ENCODE assay signal across 8 cellular contexts in genomic region chr6:31400467-31401289, GRCh38. TPM values are rescaled to one million over a fixed set of nuclear protein-coding genes. Genes with fewer than 3 reads are reported as not detected.
A peak's percentile ranks its signal among the peaks of the same experiment; 100 is the strongest.
DNase-seq lines count a peak whose midpoint lies in the region; ATAC-seq and TF ChIP-seq lines count a peak whose summit lies in the region.

No MANE protein-coding gene starts in this region.

- no peaks in the 10 kb centered on the region for H3K27me3 Mint-ChIP-seq in memory B cell

- H3K4me3 Mint-ChIP-seq in memory B cell = peak overlapping the region; percentile 89

- H3K9me3 Mint-ChIP-seq in memory B cell = no peaks in the 10 kb centered on the region

- intact Hi-C loops in dorsolateral prefrontal cortex (cut with DNase I) = no loop called here

- H3K27ac ChIP-seq in dorsolateral prefrontal cortex = peak overlapping the region in 58 of 59 donors; percentile 28 to 97 (median 89)

- peak overlapping the region; percentile 39 to 80 (median 65) for H3K4me3 ChIP-seq in dorsolateral prefrontal cortex

- no peak for TF ChIP-seq CTCF in dorsolateral prefrontal cortex (IDR thresholded peaks at IDR 0.05 in 54 of 56, conservative IDR thresholded peaks at IDR 0.05 in 2 of 56; ENCODE audit: low read depth in 1 of 56, partially characterized antibody in 56 of 56)

- H3K4me1 Mint-ChIP-seq in memory B cell = peaks cover 43% of the 10 kb centered on the region

- no peaks in the 10 kb centered on the region for H3K36me3 Mint-ChIP-seq in memory B cell

- ATAC-seq in GM18909 (IDR thresholded peaks at IDR 0.05; ENCODE audit: poor library complexity, unreplicated experiment) = peak; percentile 37
- peak; percentile 75 for ATAC-seq in memory B cell (ENCODE audit: low read depth)
- no peak for ATAC-seq in GM18519 (IDR thresholded peaks at IDR 0.05; ENCODE audit: low FRiP score, unreplicated experiment)

- peaks cover 0 to 77% (median 4%) of the 10 kb centered on the region in 45 donors for H3K27me3 ChIP-seq in dorsolateral prefrontal cortex

- peak overlapping the region; percentile 71 for H3K27ac Mint-ChIP-seq in memory B cell

- DNase-seq in LoVo (ENCODE audit: low spot score) = peak; percentile 69
- DNase-seq in activated CD4-positive, alpha-beta T cell treated with anti-CD3 and anti-CD28 coated beads, Interleukin-2, amount 50 U/mL, for 24 hours (ENCODE audit: low read depth in 1 of 2, low spot score in 1 of 2) = peak; percentile 36 to 41
- DNase-seq in dorsolateral prefrontal cortex = peak in 7 of 10 donors; percentile 28 to 49 (median 45)
- peak; percentile 41 to 67 for DNase-seq in memory B cell (ENCODE audit: low spot score in 2 of 2)
- DNase-seq in stimulated activated CD8-positive, alpha-beta memory T cell treated with anti-CD3 and anti-CD28 coated beads, Interleukin-15, amount 100 ng/mL, for 24 hours (ENCODE audit: low read depth) = peak; percentile 30
- DNase-seq in NCI-H510A treated with DMSO at 0.1 percent for 48 hours (lab: John Stamatoyannopoulos, UW) = no peak

RNA-seq across cellular contexts. Expression of gene MICA, which starts 2.7 kb away (rescaled TPM):
- 10 to 100 TPM in 30 of 120 experiments, 1 to 10 TPM in 90; 2.3 to 17.9 (median 7.9) TPM for total RNA-seq in dorsolateral prefrontal cortex

RNA-seq across cellular contexts. Expression of gene HLA-B, which starts 43.7 kb away (rescaled TPM):
- 100 to 1,000 TPM in 119 of 120 experiments, 10 to 100 TPM in 1; 80.7 to 736 (median 221) TPM for total RNA-seq in dorsolateral prefrontal cortex
